Comparison of ENCODE assay signal across 1 cellular context in the genomic region with DNA sequence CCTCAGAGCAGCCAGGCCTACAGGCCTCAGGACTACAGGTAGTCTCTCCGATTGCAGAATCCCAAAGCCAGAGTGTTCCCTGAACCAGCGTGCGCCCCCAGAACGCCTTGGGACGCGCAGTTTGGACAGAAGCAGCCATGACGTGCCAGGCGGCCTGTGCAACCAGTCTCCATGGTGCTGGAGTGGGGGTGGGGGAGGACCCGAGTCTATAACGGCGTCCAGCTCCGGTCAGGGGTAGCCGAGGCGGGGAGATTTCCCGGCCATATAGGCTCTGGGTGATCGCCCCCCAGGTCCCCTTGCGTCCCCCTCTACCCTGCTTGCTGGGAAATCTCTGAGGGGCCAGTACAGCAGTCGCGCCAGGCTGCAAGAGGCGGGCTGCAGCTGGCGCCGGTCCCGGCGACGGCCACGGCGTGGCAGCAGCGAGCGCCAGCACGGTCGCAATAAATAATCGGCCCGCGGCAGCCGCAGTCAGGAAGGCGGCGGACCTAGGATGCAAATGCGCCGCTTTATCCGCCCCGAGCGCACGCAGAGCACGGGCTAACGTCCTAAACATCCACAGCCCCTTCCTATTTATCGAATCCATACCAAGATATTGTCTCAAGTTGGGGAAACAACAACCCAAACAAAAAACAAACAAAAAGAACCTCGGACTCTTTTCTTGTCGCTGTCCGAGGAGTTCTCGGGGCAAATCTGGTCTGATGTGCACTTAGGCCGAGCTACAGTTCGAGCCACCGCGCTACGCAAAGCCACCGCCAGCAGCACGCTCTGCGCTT.
TF ChIP-seq lines count a peak whose summit lies in the region.

No MANE protein-coding gene starts in this region.

TF ChIP-seq in HepG2, 621 proteins besides CTCF, POLR2A, EP300 and RAD21 (continues in another document):
- 0 out of 2 replicates have a peak, but pooled peaks have one; percentile 6 for TF ChIP-seq EED (CRISPR knock-in tag; IDR thresholded peaks at IDR 0.05)
- TF ChIP-seq, protein P1, sequence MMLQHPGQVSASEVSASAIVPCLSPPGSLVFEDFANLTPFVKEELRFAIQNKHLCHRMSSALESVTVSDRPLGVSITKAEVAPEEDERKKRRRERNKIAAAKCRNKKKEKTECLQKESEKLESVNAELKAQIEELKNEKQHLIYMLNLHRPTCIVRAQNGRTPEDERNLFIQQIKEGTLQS (CRISPR knock-in tag; IDR thresholded peaks at IDR 0.05): no peak
- TF ChIP-seq IKZF4 (CRISPR knock-in tag; IDR thresholded peaks at IDR 0.05; ENCODE audit: borderline replicate concordance, low read depth, not compliant biosample characterization): no peak
- TF ChIP-seq CCAR2 (optimal IDR thresholded peaks at IDR 0.05; ENCODE audit: low read depth, low read length): no peak
- no peak for TF ChIP-seq ZNF773 (CRISPR knock-in tag; IDR thresholded peaks at IDR 0.05; ENCODE audit: borderline replicate concordance)
- TF ChIP-seq, protein P2, sequence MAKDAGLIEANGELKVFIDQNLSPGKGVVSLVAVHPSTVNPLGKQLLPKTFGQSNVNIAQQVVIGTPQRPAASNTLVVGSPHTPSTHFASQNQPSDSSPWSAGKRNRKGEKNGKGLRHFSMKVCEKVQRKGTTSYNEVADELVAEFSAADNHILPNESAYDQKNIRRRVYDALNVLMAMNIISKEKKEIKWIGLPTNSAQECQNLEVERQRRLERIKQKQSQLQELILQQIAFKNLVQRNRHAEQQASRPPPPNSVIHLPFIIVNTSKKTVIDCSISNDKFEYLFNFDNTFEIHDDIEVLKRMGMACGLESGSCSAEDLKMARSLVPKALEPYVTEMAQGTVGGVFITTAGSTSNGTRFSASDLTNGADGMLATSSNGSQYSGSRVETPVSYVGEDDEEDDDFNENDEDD (CRISPR knock-in tag; IDR thresholded peaks at IDR 0.05; ENCODE audit: borderline replicate concordance): no peak
- TF ChIP-seq SKI (IDR thresholded peaks at IDR 0.05; ENCODE audit: partially characterized antibody): peak; percentile 76
- TF ChIP-seq ZNF256 (CRISPR knock-in tag; conservative IDR thresholded peaks at IDR 0.05): no peak
- no peak for TF ChIP-seq SMYD3 (CRISPR knock-in tag; IDR thresholded peaks at IDR 0.05)
- TF ChIP-seq BRCA1 (CRISPR knock-in tag; IDR thresholded peaks at IDR 0.05): no peak
- TF ChIP-seq HNRNPH1 (optimal IDR thresholded peaks at IDR 0.05; ENCODE audit: low read depth, low read length): no peak
- no peak for TF ChIP-seq MEIS2 (CRISPR knock-in tag; IDR thresholded peaks at IDR 0.05)
- TF ChIP-seq, protein P3, sequence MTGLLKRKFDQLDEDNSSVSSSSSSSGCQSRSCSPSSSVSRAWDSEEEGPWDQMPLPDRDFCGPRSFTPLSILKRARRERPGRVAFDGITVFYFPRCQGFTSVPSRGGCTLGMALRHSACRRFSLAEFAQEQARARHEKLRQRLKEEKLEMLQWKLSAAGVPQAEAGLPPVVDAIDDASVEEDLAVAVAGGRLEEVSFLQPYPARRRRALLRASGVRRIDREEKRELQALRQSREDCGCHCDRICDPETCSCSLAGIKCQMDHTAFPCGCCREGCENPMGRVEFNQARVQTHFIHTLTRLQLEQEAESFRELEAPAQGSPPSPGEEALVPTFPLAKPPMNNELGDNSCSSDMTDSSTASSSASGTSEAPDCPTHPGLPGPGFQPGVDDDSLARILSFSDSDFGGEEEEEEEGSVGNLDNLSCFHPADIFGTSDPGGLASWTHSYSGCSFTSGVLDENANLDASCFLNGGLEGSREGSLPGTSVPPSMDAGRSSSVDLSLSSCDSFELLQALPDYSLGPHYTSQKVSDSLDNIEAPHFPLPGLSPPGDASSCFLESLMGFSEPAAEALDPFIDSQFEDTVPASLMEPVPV (CRISPR knock-in tag; IDR thresholded peaks at IDR 0.05): no peak
- TF ChIP-seq RBM22 (optimal IDR thresholded peaks at IDR 0.05; ENCODE audit: low read length): no peak
- TF ChIP-seq FOXA3 (CRISPR knock-in tag; IDR thresholded peaks at IDR 0.05): no peak
- no peak for TF ChIP-seq TBP (CRISPR knock-in tag; IDR thresholded peaks at IDR 0.05)
- TF ChIP-seq, protein P4, sequence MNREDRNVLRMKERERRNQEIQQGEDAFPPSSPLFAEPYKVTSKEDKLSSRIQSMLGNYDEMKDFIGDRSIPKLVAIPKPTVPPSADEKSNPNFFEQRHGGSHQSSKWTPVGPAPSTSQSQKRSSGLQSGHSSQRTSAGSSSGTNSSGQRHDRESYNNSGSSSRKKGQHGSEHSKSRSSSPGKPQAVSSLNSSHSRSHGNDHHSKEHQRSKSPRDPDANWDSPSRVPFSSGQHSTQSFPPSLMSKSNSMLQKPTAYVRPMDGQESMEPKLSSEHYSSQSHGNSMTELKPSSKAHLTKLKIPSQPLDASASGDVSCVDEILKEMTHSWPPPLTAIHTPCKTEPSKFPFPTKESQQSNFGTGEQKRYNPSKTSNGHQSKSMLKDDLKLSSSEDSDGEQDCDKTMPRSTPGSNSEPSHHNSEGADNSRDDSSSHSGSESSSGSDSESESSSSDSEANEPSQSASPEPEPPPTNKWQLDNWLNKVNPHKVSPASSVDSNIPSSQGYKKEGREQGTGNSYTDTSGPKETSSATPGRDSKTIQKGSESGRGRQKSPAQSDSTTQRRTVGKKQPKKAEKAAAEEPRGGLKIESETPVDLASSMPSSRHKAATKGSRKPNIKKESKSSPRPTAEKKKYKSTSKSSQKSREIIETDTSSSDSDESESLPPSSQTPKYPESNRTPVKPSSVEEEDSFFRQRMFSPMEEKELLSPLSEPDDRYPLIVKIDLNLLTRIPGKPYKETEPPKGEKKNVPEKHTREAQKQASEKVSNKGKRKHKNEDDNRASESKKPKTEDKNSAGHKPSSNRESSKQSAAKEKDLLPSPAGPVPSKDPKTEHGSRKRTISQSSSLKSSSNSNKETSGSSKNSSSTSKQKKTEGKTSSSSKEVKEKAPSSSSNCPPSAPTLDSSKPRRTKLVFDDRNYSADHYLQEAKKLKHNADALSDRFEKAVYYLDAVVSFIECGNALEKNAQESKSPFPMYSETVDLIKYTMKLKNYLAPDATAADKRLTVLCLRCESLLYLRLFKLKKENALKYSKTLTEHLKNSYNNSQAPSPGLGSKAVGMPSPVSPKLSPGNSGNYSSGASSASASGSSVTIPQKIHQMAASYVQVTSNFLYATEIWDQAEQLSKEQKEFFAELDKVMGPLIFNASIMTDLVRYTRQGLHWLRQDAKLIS (CRISPR knock-in tag; IDR thresholded peaks at IDR 0.05): no peak
- no peak; the same call in 1 of the 2 replicates for TF ChIP-seq NR1H2 (CRISPR knock-in tag; IDR thresholded peaks at IDR 0.05; ENCODE audit: borderline replicate concordance, low read depth)
- no peak for TF ChIP-seq RFX3 (CRISPR knock-in tag; IDR thresholded peaks at IDR 0.05)
- TF ChIP-seq CAMTA2 (CRISPR knock-in tag; IDR thresholded peaks at IDR 0.05; ENCODE audit: borderline replicate concordance): 0 out of 2 replicates have a peak, but pooled peaks have one; percentile 41
- TF ChIP-seq SOX6 (IDR thresholded peaks at IDR 0.05): no peak
- TF ChIP-seq SOX6 (CRISPR knock-in tag; IDR thresholded peaks at IDR 0.05): no peak
- TF ChIP-seq SRY (CRISPR knock-in tag; IDR thresholded peaks at IDR 0.05): 0 out of 2 replicates have a peak, but pooled peaks have one; percentile 34
- 0 out of 2 replicates have a peak, but pooled peaks have one; percentile 44 for TF ChIP-seq MIER2 (CRISPR knock-in tag; IDR thresholded peaks at IDR 0.05)
- no peak for TF ChIP-seq ZNF234 (CRISPR knock-in tag; conservative IDR thresholded peaks at IDR 0.05)
- no peak for TF ChIP-seq KLF9 (CRISPR knock-in tag; IDR thresholded peaks at IDR 0.05; ENCODE audit: low read depth)
- TF ChIP-seq CENPX (CRISPR knock-in tag; IDR thresholded peaks at IDR 0.05): no peak
- TF ChIP-seq NPAS2 (CRISPR knock-in tag; IDR thresholded peaks at IDR 0.05; ENCODE audit: borderline replicate concordance): no peak
- TF ChIP-seq ZFY (CRISPR knock-in tag; IDR thresholded peaks at IDR 0.05): peak; percentile 92
- TF ChIP-seq, protein P5, sequence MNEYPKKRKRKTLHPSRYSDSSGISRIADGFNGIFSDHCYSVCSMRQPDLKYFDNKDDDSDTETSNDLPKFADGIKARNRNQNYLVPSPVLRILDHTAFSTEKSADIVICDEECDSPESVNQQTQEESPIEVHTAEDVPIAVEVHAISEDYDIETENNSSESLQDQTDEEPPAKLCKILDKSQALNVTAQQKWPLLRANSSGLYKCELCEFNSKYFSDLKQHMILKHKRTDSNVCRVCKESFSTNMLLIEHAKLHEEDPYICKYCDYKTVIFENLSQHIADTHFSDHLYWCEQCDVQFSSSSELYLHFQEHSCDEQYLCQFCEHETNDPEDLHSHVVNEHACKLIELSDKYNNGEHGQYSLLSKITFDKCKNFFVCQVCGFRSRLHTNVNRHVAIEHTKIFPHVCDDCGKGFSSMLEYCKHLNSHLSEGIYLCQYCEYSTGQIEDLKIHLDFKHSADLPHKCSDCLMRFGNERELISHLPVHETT (CRISPR knock-in tag; conservative IDR thresholded peaks at IDR 0.05): no peak
- no peak for TF ChIP-seq ZNF207 (IDR thresholded peaks at IDR 0.05; ENCODE audit: borderline replicate concordance)
- peak; percentile 48; the same call in 1 of the 2 replicates for TF ChIP-seq KDM3A (CRISPR knock-in tag; IDR thresholded peaks at IDR 0.05; ENCODE audit: low read depth)
- TF ChIP-seq, protein P6, sequence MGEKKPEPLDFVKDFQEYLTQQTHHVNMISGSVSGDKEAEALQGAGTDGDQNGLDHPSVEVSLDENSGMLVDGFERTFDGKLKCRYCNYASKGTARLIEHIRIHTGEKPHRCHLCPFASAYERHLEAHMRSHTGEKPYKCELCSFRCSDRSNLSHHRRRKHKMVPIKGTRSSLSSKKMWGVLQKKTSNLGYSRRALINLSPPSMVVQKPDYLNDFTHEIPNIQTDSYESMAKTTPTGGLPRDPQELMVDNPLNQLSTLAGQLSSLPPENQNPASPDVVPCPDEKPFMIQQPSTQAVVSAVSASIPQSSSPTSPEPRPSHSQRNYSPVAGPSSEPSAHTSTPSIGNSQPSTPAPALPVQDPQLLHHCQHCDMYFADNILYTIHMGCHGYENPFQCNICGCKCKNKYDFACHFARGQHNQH (CRISPR knock-in tag; IDR thresholded peaks at IDR 0.05): peak; percentile 49; the same call in 1 of the 2 replicates
- peak; percentile 31; the same call in 1 of the 2 replicates for TF ChIP-seq SAFB2 (CRISPR knock-in tag; IDR thresholded peaks at IDR 0.05; ENCODE audit: borderline replicate concordance, low read depth)
- peak; percentile 70 for TF ChIP-seq SP4 (CRISPR knock-in tag; IDR thresholded peaks at IDR 0.05)
- TF ChIP-seq, protein P7, sequence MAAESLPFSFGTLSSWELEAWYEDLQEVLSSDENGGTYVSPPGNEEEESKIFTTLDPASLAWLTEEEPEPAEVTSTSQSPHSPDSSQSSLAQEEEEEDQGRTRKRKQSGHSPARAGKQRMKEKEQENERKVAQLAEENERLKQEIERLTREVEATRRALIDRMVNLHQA (CRISPR knock-in tag; IDR thresholded peaks at IDR 0.05): no peak
- TF ChIP-seq, protein P8, sequence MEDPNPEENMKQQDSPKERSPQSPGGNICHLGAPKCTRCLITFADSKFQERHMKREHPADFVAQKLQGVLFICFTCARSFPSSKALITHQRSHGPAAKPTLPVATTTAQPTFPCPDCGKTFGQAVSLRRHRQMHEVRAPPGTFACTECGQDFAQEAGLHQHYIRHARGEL (CRISPR knock-in tag; IDR thresholded peaks at IDR 0.05): no peak
- TF ChIP-seq ZNF33B (CRISPR knock-in tag; IDR thresholded peaks at IDR 0.05): no peak
- TF ChIP-seq, protein P9, sequence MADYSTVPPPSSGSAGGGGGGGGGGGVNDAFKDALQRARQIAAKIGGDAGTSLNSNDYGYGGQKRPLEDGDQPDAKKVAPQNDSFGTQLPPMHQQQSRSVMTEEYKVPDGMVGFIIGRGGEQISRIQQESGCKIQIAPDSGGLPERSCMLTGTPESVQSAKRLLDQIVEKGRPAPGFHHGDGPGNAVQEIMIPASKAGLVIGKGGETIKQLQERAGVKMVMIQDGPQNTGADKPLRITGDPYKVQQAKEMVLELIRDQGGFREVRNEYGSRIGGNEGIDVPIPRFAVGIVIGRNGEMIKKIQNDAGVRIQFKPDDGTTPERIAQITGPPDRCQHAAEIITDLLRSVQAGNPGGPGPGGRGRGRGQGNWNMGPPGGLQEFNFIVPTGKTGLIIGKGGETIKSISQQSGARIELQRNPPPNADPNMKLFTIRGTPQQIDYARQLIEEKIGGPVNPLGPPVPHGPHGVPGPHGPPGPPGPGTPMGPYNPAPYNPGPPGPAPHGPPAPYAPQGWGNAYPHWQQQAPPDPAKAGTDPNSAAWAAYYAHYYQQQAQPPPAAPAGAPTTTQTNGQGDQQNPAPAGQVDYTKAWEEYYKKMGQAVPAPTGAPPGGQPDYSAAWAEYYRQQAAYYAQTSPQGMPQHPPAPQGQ (CRISPR knock-in tag; IDR thresholded peaks at IDR 0.05; ENCODE audit: borderline replicate concordance): no peak
- TF ChIP-seq, protein P10, sequence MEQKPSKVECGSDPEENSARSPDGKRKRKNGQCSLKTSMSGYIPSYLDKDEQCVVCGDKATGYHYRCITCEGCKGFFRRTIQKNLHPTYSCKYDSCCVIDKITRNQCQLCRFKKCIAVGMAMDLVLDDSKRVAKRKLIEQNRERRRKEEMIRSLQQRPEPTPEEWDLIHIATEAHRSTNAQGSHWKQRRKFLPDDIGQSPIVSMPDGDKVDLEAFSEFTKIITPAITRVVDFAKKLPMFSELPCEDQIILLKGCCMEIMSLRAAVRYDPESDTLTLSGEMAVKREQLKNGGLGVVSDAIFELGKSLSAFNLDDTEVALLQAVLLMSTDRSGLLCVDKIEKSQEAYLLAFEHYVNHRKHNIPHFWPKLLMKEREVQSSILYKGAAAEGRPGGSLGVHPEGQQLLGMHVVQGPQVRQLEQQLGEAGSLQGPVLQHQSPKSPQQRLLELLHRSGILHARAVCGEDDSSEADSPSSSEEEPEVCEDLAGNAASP (CRISPR knock-in tag; IDR thresholded peaks at IDR 0.05; ENCODE audit: borderline replicate concordance): no peak
- TF ChIP-seq IKZF1 (IDR thresholded peaks at IDR 0.05): no peak
- peak; percentile 4; the same call in 1 of the 2 replicates for TF ChIP-seq SMAD1 (CRISPR knock-in tag; IDR thresholded peaks at IDR 0.05; ENCODE audit: borderline replicate concordance, low read depth)
- TF ChIP-seq YEATS2 (CRISPR knock-in tag; IDR thresholded peaks at IDR 0.05; ENCODE audit: borderline replicate concordance): no peak
- TF ChIP-seq ZNF354B (CRISPR knock-in tag; IDR thresholded peaks at IDR 0.05): no peak
- no peak for TF ChIP-seq ZNF7 (CRISPR knock-in tag; IDR thresholded peaks at IDR 0.05)
- TF ChIP-seq GTF3A (CRISPR knock-in tag; conservative IDR thresholded peaks at IDR 0.05): no peak
- TF ChIP-seq, protein P11, sequence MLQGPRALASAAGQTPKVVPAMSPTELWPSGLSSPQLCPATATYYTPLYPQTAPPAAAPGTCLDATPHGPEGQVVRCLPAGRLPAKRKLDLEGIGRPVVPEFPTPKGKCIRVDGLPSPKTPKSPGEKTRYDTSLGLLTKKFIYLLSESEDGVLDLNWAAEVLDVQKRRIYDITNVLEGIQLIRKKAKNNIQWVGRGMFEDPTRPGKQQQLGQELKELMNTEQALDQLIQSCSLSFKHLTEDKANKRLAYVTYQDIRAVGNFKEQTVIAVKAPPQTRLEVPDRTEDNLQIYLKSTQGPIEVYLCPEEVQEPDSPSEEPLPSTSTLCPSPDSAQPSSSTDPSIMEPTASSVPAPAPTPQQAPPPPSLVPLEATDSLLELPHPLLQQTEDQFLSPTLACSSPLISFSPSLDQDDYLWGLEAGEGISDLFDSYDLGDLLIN (CRISPR knock-in tag; IDR thresholded peaks at IDR 0.05; ENCODE audit: borderline replicate concordance): no peak
- TF ChIP-seq POLR2AphosphoS5 (IDR thresholded peaks at IDR 0.05; ENCODE audit: low read depth, low read length): 0 out of 2 replicates have a peak, but pooled peaks have one; percentile 16
- TF ChIP-seq ARHGAP35 (CRISPR knock-in tag; IDR thresholded peaks at IDR 0.05; ENCODE audit: borderline replicate concordance): no peak; the same call in 1 of the 2 replicates
